In the genomic region with DNA sequence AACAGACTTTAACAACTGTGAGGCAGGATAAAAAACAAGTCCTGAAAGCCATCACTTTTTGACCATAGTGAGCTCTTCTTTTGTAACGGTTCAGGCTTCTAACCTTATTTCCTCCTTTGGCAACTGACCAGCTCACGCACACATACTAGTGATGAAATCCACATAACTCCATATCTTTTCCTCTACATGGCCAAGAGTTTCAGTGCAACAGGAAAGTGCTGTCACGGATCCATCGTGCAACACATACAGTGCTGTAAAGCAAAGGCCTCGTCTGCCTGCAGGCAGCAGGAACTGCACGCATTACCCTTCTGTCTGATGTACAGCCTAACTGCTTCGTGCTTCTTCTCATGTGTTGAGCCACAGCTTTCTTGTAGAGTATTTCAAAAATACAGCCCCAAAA, we compare ENCODE assay signal across 17 cellular contexts.
"Had no signal": no experiment of that assay in that cellular context is flagged by ENCODE, and none has a peak within 500 bp of the region (broad histone marks: within the 10 kb centered on the region; RNA-seq: fewer than 3 reads in every experiment).

No MANE protein-coding gene starts in this region.

- DNase-seq: activated CD4-positive, alpha-beta T cell treated with anti-CD3 and anti-CD28 coated beads, Interleukin-2, amount 50 U/mL, for 4 hours; activated gamma-delta T cell; foreskin keratinocyte; glutamatergic neuron; kidney glomerular epithelial cell; mesenchymal stem cell; naive thymus-derived CD4-positive, alpha-beta T cell; stimulated activated naive CD8-positive, alpha-beta T cell treated with anti-CD3 and anti-CD28 coated beads, Interleukin-15, Interleukin-2, amounts not matched to agents 100 U/mL and 50 U/mL, for 24 hours; substantia nigra; tibial artery had no signal

- H3K27ac ChIP-seq: cardiac muscle cell, foreskin keratinocyte, neural progenitor cell, prostate gland, skin epidermis, tibial artery had no signal

- H3K36me3 ChIP-seq: cardiac muscle cell, neural progenitor cell, prostate gland had no signal

- H3K4me1 ChIP-seq: foreskin keratinocyte, neural progenitor cell, prostate gland, tibial artery had no signal

- H3K9me3 ChIP-seq: mucosa of descending colon, prostate gland had no signal

- H3K27me3 ChIP-seq: cardiac muscle cell, foreskin keratinocyte, neural progenitor cell, tibial artery had no signal

- H3K4me3 ChIP-seq: cardiac muscle cell, mucosa of descending colon, neural progenitor cell, prostate gland, skin epidermis, tibial artery had no signal

- ATAC-seq: esophagus mucosa; foreskin keratinocyte; mucosa of descending colon; naive thymus-derived CD4-positive, alpha-beta T cell; right cardiac atrium; stimulated activated naive CD8-positive, alpha-beta T cell treated with anti-CD3 and anti-CD28 coated beads, Interleukin-15, Interleukin-2, amounts not matched to agents 100 U/mL and 50 U/mL, for 24 hours had no signal
